8 cellular contexts compared by ENCODE assay signal in the genomic region with DNA sequence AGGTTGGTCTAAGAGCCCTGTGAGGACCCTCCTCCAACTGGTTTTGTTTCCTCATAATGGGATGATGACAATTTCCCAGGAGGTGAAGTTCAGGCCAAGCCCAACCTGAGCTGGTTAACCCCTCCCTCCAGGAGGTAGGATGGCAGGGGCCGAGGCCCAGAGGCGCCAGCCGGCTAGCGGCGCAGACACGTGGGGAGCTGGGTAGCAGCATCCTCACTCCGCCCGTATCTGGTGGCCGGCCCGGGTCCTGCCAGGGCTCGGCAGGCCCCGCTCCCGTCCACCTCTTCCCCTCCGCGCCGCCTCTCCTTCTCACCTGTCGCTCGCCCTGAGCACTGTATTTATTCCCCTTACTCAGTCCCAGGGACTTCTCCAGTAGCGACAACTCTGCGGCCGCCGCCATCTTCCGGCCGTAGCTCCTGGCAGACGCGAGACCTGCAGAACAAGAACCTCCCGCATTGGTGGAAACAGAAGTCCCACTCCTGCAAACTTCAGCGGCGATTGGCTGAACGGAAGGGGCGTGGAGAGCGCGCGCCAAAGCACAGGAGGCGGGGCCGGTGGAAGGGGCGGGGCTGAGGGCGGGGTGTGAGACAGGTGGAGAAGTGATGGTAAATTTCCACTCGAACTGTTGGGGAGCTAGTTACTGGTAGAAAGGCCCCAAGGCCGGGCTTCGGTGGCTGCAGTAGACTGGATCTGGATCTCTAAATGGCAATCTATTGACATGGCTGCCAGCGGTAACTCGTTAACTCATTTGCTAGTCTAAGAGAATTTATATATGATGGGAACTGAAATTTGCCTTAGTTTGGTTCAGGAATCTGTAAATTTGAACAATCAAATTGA. TPM values are rescaled to one million over a fixed set of nuclear protein-coding genes. Genes with fewer than 3 reads are reported as not detected.
DNase-seq lines count a peak whose midpoint lies in the region; ATAC-seq and TF ChIP-seq lines count a peak whose summit lies in the region.

A gene (minus strand): TSS at position 427 of the 837 bp plus-strand sequence. CDS start 27 bp downstream, at position 400.

- H3K27me3 Mint-ChIP-seq in naive thymus-derived CD8-positive, alpha-beta T cell = peaks cover 4 to 27% (median 16%) of the 10 kb centered on the region in 5 donors
- H3K27me3 Mint-ChIP-seq in stimulated activated naive B cell treated with anti-CD40 and anti-IgM and Interleukin-4, amounts not matched to agents 10 μg/mL and 1 μg/mL and 100 μg/mL, for 72 hours = peaks cover 17 to 19% of the 10 kb centered on the region in 2 donors

- peak within 1 kb of the TSS; percentile 90 to 100 (median 98) for H3K4me3 Mint-ChIP-seq in naive thymus-derived CD8-positive, alpha-beta T cell
- peak within 1 kb of the TSS; percentile 93 to 96 for H3K4me3 Mint-ChIP-seq in stimulated activated naive B cell treated with anti-CD40 and anti-IgM and Interleukin-4, amounts not matched to agents 10 μg/mL and 1 μg/mL and 100 μg/mL, for 72 hours

- TF ChIP-seq CTCF in LNCaP clone FGC (IDR thresholded peaks at IDR 0.05; ENCODE audit: control insufficient read depth, extremely low read depth, insufficient read depth) (no peak), fibroblast of mammary gland (conservative IDR thresholded peaks at IDR 0.05; ENCODE audit: control insufficient read depth, insufficient read depth, low read depth, low read length) (no peak)

- peak within 1 kb of the TSS; percentile 93 to 98 (median 96) for H3K27ac Mint-ChIP-seq in naive thymus-derived CD8-positive, alpha-beta T cell
- H3K27ac Mint-ChIP-seq in stimulated activated naive B cell treated with anti-CD40 and anti-IgM and Interleukin-4, amounts not matched to agents 10 μg/mL and 1 μg/mL and 100 μg/mL, for 72 hours = peak within 1 kb of the TSS; percentile 97

- DNase-seq in EL = peak; percentile 95
- peak; percentile 95 for DNase-seq in H4 (ENCODE audit: low spot score)
- peak; percentile 92 for DNase-seq in LNCaP clone FGC (ENCODE audit: low read depth)
- DNase-seq in RPMI8226 = peak; percentile 99
- peak; percentile 94 to 97 for DNase-seq in activated T-helper 1 cell treated with anti-CD3 and anti-CD28 coated beads, Interleukin-2, amount 50 U/mL, for 16 hours (ENCODE audit: low read depth in 1 of 2, low spot score in 1 of 2)
- DNase-seq in fibroblast of mammary gland (ENCODE audit: low read depth) = peak; percentile 92
- DNase-seq in naive thymus-derived CD8-positive, alpha-beta T cell = peak; percentile 85 to 98 (median 95)
- peak; percentile 89 for DNase-seq in stimulated activated naive B cell treated with anti-CD40 and anti-IgM and Interleukin-4, amounts not matched to agents 10 μg/mL and 1 μg/mL and 100 μg/mL, for 72 hours

- H3K4me1 Mint-ChIP-seq in naive thymus-derived CD8-positive, alpha-beta T cell = peaks cover 18 to 32% (median 28%) of the 10 kb centered on the region in 4 donors
- peaks cover 13 to 29% of the 10 kb centered on the region in 2 donors for H3K4me1 Mint-ChIP-seq in stimulated activated naive B cell treated with anti-CD40 and anti-IgM and Interleukin-4, amounts not matched to agents 10 μg/mL and 1 μg/mL and 100 μg/mL, for 72 hours

- peaks cover 0 to 11% (median 10%) of the 10 kb centered on the region in 3 donors for H3K36me3 Mint-ChIP-seq in naive thymus-derived CD8-positive, alpha-beta T cell
- peaks cover 11 to 20% of the 10 kb centered on the region in 2 donors for H3K36me3 Mint-ChIP-seq in stimulated activated naive B cell treated with anti-CD40 and anti-IgM and Interleukin-4, amounts not matched to agents 10 μg/mL and 1 μg/mL and 100 μg/mL, for 72 hours

- ATAC-seq in naive thymus-derived CD8-positive, alpha-beta T cell = peak; percentile 97 to 98
- peak; percentile 99 for ATAC-seq in stimulated activated naive B cell treated with anti-CD40 and anti-IgM and Interleukin-4, amounts not matched to agents 10 μg/mL and 1 μg/mL and 100 μg/mL, for 72 hours (replicated peaks)

- H3K9me3 Mint-ChIP-seq in naive thymus-derived CD8-positive, alpha-beta T cell = peaks cover 0 to 2% (median 0%) of the 10 kb centered on the region in 9 donors
- no peaks in the 10 kb centered on the region for H3K9me3 Mint-ChIP-seq in stimulated activated naive B cell treated with anti-CD40 and anti-IgM and Interleukin-4, amounts not matched to agents 10 μg/mL and 1 μg/mL and 100 μg/mL, for 72 hours

- POLR2A ChIA-PET in naive thymus-derived CD8-positive, alpha-beta T cell (lab: Charles Lee) = interaction anchor here (0.5 to 1.8 kb wide), 8 partner anchors 9 to 1999 kb away, joined by 3 to 13 read pairs (median 3); a partner anchor contains a TSS

- H3K4me3 ChIP-seq in LNCaP clone FGC (ENCODE audit: low read depth, low read length) = peak within 1 kb of the TSS; percentile 91
- peak within 1 kb of the TSS; percentile 83 for H3K4me3 ChIP-seq in fibroblast of mammary gland (ENCODE audit: control insufficient read depth, low read depth, low read length)

RNA-seq across cellular contexts. Expression of the gene that starts here (rescaled TPM):
- 81.2 and 150 TPM in 2 replicates for total RNA-seq in H4 (2014; rRNA removed; shearing (Covaris generic))
- 10 to 100 TPM; 25.2 to 28.6 TPM for total RNA-seq in naive thymus-derived CD8-positive, alpha-beta T cell
- polyA plus RNA-seq in naive thymus-derived CD8-positive, alpha-beta T cell = 10 to 100 TPM; 55.5 to 62.0 (median 57.9) TPM

Comparison
In these comparisons a context has a peak if more than half of its experiments do, and no peak if none do; other contexts are left out.
1. Peak in every context shown above with its lines: DNase-seq, ATAC-seq and H3K4me3 ChIP-seq.